1 cellular context compared by ENCODE assay signal in the genomic region with DNA sequence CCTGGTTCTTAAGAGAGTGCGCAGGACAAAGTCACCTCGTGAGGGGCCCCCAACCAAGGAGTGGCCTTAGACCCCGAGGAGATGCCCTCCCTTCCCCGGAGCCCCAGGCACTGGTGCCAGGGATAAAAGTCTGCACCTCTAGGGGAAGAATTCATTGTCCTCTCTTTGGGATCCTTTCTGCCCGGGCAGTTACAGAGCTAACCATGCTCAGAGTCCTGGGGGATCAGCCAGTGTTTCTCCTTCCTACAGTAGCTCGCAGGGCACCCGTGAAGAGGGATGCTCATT.
TF ChIP-seq lines count a peak whose summit lies in the region.

No MANE protein-coding gene starts in this region.

TF ChIP-seq in endothelial cell of umbilical vein, 7 proteins besides CTCF, POLR2A, EP300 and RAD21 (continued from another document):
- TF ChIP-seq GATA2 (IDR thresholded peaks at IDR 0.05; ENCODE audit: insufficient read depth, insufficient read length, low read depth, low read length) (no peak), FOS (IDR thresholded peaks at IDR 0.05; ENCODE audit: borderline replicate concordance, insufficient read depth, low read length) (no peak), POLR2AphosphoS5 (IDR thresholded peaks at IDR 0.05; ENCODE audit: insufficient read depth, low read depth, low read length) (no peak), MYC (IDR thresholded peaks at IDR 0.05; ENCODE audit: low read depth, low read length) (no peak), JUN (IDR thresholded peaks at IDR 0.05; ENCODE audit: borderline replicate concordance, insufficient read depth, insufficient read length, low read depth) (no peak)
- TF ChIP-seq, protein P1, sequence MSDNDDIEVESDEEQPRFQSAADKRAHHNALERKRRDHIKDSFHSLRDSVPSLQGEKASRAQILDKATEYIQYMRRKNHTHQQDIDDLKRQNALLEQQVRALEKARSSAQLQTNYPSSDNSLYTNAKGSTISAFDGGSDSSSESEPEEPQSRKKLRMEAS (IDR thresholded peaks at IDR 0.05; ENCODE audit: insufficient read depth, insufficient read length), result no peak
